ENCODE assay signal across 8 cellular contexts in genomic region chr12:106303202-106303820, GRCh38. TPM values are rescaled to one million over a fixed set of nuclear protein-coding genes. Genes with fewer than 3 reads are reported as not detected.
DNase-seq lines count a peak whose midpoint lies in the region; ATAC-seq, FAIRE-seq and TF ChIP-seq lines count a peak whose summit lies in the region.

No MANE protein-coding gene starts in this region.

- H3K27ac ChIP-seq in SU-DHL-6 (ENCODE audit: low read depth, low read length) (no peak overlapping the region), pancreas (peak overlapping the region; percentile 94 to 98 (median 94)), thymus (ENCODE audit: low read depth) (peak overlapping the region; percentile 95)

- peaks cover 27% of the 10 kb centered on the region for H3K4me1 Mint-ChIP-seq in activated naive CD8-positive, alpha-beta T cell treated with anti-CD3 and anti-CD28 coated beads, Interleukin-2, amount 10 ng/mL, durations not matched to agents 7 days and 5 days

- FAIRE-seq in pancreas (lab: Jason Lieb, UNC) = no peak

- POLR2A ChIA-PET in activated naive CD8-positive, alpha-beta T cell treated with anti-CD3 and anti-CD28 coated beads, Interleukin-2, amount 10 ng/mL, durations not matched to agents 7 days and 5 days (lab: Charles Lee) = interaction anchor here (0.9 to 3.9 kb wide), 3 partner anchors 29 to 653 kb away, joined by 3 to 23 read pairs (median 8); partner anchors contain the start of genes POLR3B and TMEM263

- peak overlapping the region; percentile 100 for H3K27ac Mint-ChIP-seq in activated naive CD8-positive, alpha-beta T cell treated with anti-CD3 and anti-CD28 coated beads, Interleukin-2, amount 10 ng/mL, durations not matched to agents 7 days and 5 days

- H4K20me1 ChIP-seq in SU-DHL-6 (ENCODE audit: low read depth, low read length) = no peaks in the 10 kb centered on the region

- H3K36me3 ChIP-seq in SU-DHL-6 (ENCODE audit: low read length) = no peaks in the 10 kb centered on the region
- no peaks in the 10 kb centered on the region for H3K36me3 ChIP-seq in pancreas
- no peaks in the 10 kb centered on the region for H3K36me3 ChIP-seq in thymus (ENCODE audit: control insufficient read depth, insufficient read depth)

- TF ChIP-seq CTCF in SU-DHL-6 (IDR thresholded peaks at IDR 0.05; ENCODE audit: insufficient read depth, low read length, poor library complexity, severe bottlenecking) = no peak
- TF ChIP-seq CTCF in pancreas (IDR thresholded peaks at IDR 0.05) = no peak

- peak; percentile 44 for ATAC-seq in activated naive CD8-positive, alpha-beta T cell treated with anti-CD3 and anti-CD28 coated beads, Interleukin-2, amount 10 ng/mL, durations not matched to agents 7 days and 5 days (ENCODE audit: low read depth)
- ATAC-seq in Right ventricle myocardium superior (ENCODE audit: poor library complexity) (peak; percentile 87), pancreas (peak; percentile 73 to 82 (median 81))

- peak overlapping the region; percentile 74 for H3K4me2 ChIP-seq in SU-DHL-6 (ENCODE audit: low read depth, low read length, poor library complexity, severe bottlenecking)

- H3K27me3 ChIP-seq in SU-DHL-6 (ENCODE audit: low read length) (no peaks in the 10 kb centered on the region), pancreas (no peaks in the 10 kb centered on the region), thymus (ENCODE audit: control insufficient read depth, insufficient read depth) (no peaks in the 10 kb centered on the region)

- H3K79me2 ChIP-seq in SU-DHL-6 (ENCODE audit: insufficient read depth, low read length) = no peaks in the 10 kb centered on the region

- in situ Hi-C loops in KBM-7 (cut with MboI; ENCODE audit: low pct_unique_long_range_greater_than_20kb, low sequenced_read_pairs) = no loop called here

- H3K9me3 ChIP-seq in SU-DHL-6 (ENCODE audit: insufficient read depth, low read length) (no peaks in the 10 kb centered on the region), pancreas (no peaks in the 10 kb centered on the region), thymus (ENCODE audit: control insufficient read depth) (no peaks in the 10 kb centered on the region)

- H3K9me2 ChIP-seq in SU-DHL-6 (replicated peaks; ENCODE audit: insufficient read depth, low read length) = no peaks in the 10 kb centered on the region

- H3K9ac ChIP-seq in SU-DHL-6 (ENCODE audit: low read length) = peak overlapping the region; percentile 64

- H3K4me3 ChIP-seq in SU-DHL-6 (ENCODE audit: insufficient read depth, low read length, poor library complexity, severe bottlenecking) (peak overlapping the region; percentile 74), pancreas (peak overlapping the region; percentile 82 to 96 (median 90)), thymus (ENCODE audit: low read length) (peak overlapping the region; percentile 89)

- peaks cover 0 to 20% (median 6%) of the 10 kb centered on the region in 3 donors for H3K4me1 ChIP-seq in pancreas
- H3K4me1 ChIP-seq in thymus (ENCODE audit: control insufficient read depth, insufficient read depth, low read length) = peaks cover 13% of the 10 kb centered on the region

- intact Hi-C loops in Right ventricle myocardium superior (cut with DNase I) = loop anchor here (5.0 to 10.0 kb wide), 2 partner anchors 39 to 59 kb away; partner anchors contain the start of gene CKAP4
- intact Hi-C loops in pancreas (cut with DNase I) = no loop called here

- WGBS in pancreas, 2 donors = 2% methylated on average over 24 to 28 of the region's 28 CpGs
- 7% methylated on average over 28 of the region's 28 CpGs for WGBS in thymus

- peak overlapping the region; percentile 97 for H3K4me3 Mint-ChIP-seq in activated naive CD8-positive, alpha-beta T cell treated with anti-CD3 and anti-CD28 coated beads, Interleukin-2, amount 10 ng/mL, durations not matched to agents 7 days and 5 days

- no peaks in the 10 kb centered on the region for H3K27me3 Mint-ChIP-seq in activated naive CD8-positive, alpha-beta T cell treated with anti-CD3 and anti-CD28 coated beads, Interleukin-2, amount 10 ng/mL, durations not matched to agents 7 days and 5 days

- DNase-seq in NCI-H524 (lab: John Stamatoyannopoulos, UW) (peak; percentile 33 to 61), NCI-H524 treated with DMSO at 0.1 percent for 48 hours (lab: John Stamatoyannopoulos, UW) (no peak), KBM-7 (peak; percentile 90), Right ventricle myocardium superior (peak; percentile 96), pancreas (peak; percentile 81 to 95 (median 89))
- peak; percentile 74 for DNase-seq in activated naive CD8-positive, alpha-beta T cell treated with anti-CD3 and anti-CD28 coated beads, Interleukin-2, amount 10 ng/mL, durations not matched to agents 7 days and 5 days

- no peaks in the 10 kb centered on the region for H3F3A ChIP-seq in SU-DHL-6 (ENCODE audit: insufficient read depth)

- peak overlapping the region; percentile 98 for H2AFZ ChIP-seq in SU-DHL-6 (ENCODE audit: low read depth, low read length, severe bottlenecking)

- no peaks in the 10 kb centered on the region for H3K9me3 Mint-ChIP-seq in activated naive CD8-positive, alpha-beta T cell treated with anti-CD3 and anti-CD28 coated beads, Interleukin-2, amount 10 ng/mL, durations not matched to agents 7 days and 5 days

- H3K36me3 Mint-ChIP-seq in activated naive CD8-positive, alpha-beta T cell treated with anti-CD3 and anti-CD28 coated beads, Interleukin-2, amount 10 ng/mL, durations not matched to agents 7 days and 5 days = no peaks in the 10 kb centered on the region

RNA-seq across cellular contexts. Expression of gene TCP11L2, which starts 0.8 kb away (rescaled TPM):
- 10 to 100 TPM; 40.9 to 50.8 TPM for total RNA-seq in activated naive CD8-positive, alpha-beta T cell treated with anti-CD3 and anti-CD28 coated beads, Interleukin-2, amount 10 ng/mL, durations not matched to agents 7 days and 5 days
- total RNA-seq in Right ventricle myocardium superior = 122 TPM
- 10 to 100 TPM in 4 of 6 donors, 1 to 10 TPM in 2; 7.3 to 24.4 (median 12.9) TPM for total RNA-seq in pancreas
- polyA plus RNA-seq in pancreas = 1 to 10 TPM; 3.5 to 4.6 TPM
- polyA plus RNA-seq in thymus = 5.9 TPM

RNA-seq across cellular contexts. Expression of gene POLR3B, which starts 54.2 kb away (rescaled TPM):
- 1 to 10 TPM; 4.7 TPM for total RNA-seq in activated naive CD8-positive, alpha-beta T cell treated with anti-CD3 and anti-CD28 coated beads, Interleukin-2, amount 10 ng/mL, durations not matched to agents 7 days and 5 days
- total RNA-seq in Right ventricle myocardium superior (7.1 TPM), pancreas (1 to 10 TPM; 4.0 to 7.9 (median 5.9) TPM)
- polyA plus RNA-seq in pancreas (1 to 10 TPM; 1.9 to 3.1 TPM), thymus (4.5 TPM)

RNA-seq across cellular contexts. Expression of gene CKAP4, which starts 55.5 kb away (rescaled TPM):
- 1 to 10 TPM; 3.9 TPM for total RNA-seq in activated naive CD8-positive, alpha-beta T cell treated with anti-CD3 and anti-CD28 coated beads, Interleukin-2, amount 10 ng/mL, durations not matched to agents 7 days and 5 days
- total RNA-seq in Right ventricle myocardium superior (35.0 TPM), pancreas (10 to 100 TPM; 19.8 to 45.3 (median 28.4) TPM)
- polyA plus RNA-seq in pancreas (10 to 100 TPM in 1 of 2 donors, 1 to 10 TPM in 1; 5.6 to 14.3 TPM), thymus (11.1 TPM)
